ENCODE assay signal across 9 cellular contexts in the genomic region with DNA sequence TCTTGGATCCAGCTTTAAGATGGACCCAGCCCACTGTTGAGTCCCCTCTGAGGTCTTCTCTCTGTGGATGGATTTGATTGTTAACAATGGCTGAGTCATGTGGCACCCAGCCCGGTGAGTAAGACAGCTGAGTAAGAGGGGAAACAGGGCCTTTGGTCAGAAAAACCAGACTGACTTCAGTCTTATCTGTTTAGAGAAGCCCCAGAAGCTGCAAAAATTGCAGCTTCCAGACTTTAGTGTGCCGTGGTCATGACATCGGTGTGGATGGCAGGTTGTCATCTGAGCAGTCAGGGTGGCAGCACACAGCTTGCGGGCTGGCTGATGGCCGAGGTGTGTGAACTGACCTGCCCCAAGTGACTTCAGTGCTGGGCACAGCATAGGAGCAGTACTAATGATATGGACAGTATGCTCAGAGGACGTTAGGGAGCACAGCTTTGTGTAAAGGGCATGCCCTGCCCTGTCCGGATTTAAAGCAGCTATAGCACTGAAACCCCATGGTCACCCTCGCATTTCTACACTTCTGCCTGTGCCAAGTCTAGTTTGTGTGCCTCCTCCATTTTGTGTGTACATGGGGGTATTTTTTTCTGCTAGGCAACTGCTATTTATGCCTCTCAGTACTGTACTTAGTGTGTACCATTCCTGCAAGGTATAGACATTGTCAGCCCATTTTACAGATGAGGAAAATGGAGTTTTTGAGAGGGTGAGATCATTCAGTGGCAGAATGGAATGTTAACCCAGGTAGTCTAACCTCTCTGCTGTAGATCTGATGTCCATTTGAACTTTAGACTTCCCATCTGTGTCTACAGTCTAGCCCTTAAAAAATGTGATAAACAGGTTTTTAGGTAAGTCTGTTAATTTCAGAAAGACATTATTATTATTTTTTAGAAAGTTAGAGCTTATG. TPM values are rescaled to one million over a fixed set of nuclear protein-coding genes. Genes with fewer than 3 reads are reported as not detected.
DNase-seq lines count a peak whose midpoint lies in the region; ATAC-seq and TF ChIP-seq lines count a peak whose summit lies in the region.
"Had no signal": no experiment of that assay in that cellular context is flagged by ENCODE, and none has a peak within 500 bp of the region (broad histone marks: within the 10 kb centered on the region; RNA-seq: fewer than 3 reads in every experiment).

No MANE protein-coding gene starts in this region.

- peak overlapping the region; percentile 26 for H3K9ac ChIP-seq in HUES6 (ENCODE audit: low read length)

- H3K27me3 Mint-ChIP-seq in activated naive CD8-positive, alpha-beta T cell treated with anti-CD3 and anti-CD28 coated beads for 36 hours, result no peaks in the 10 kb centered on the region
- H3K27me3 Mint-ChIP-seq: naive B cell had no signal

- H3K4me1 ChIP-seq in HUES6 (ENCODE audit: control insufficient read depth, insufficient read depth, low read length), result peaks cover 49% of the 10 kb centered on the region

- no peak overlapping the region for H3K27ac Mint-ChIP-seq in activated naive CD8-positive, alpha-beta T cell treated with anti-CD3 and anti-CD28 coated beads for 36 hours

- in situ Hi-C loops in Caki2 (cut with HindIII; ENCODE audit: low pct_unique_long_range_greater_than_20kb, low sequenced_read_pairs), result no loop called here

- no peaks in the 10 kb centered on the region for H3K27me3 ChIP-seq in HUES6 (ENCODE audit: control insufficient read depth, insufficient read depth, low read length)

- no peaks in the 10 kb centered on the region for H3K36me3 ChIP-seq in HUES6 (ENCODE audit: control insufficient read depth, insufficient read depth, low read length)

- H3K36me3 Mint-ChIP-seq in activated naive CD8-positive, alpha-beta T cell treated with anti-CD3 and anti-CD28 coated beads for 36 hours, result no peaks in the 10 kb centered on the region
- H3K36me3 Mint-ChIP-seq: naive B cell had no signal

- H3K9me3 ChIP-seq in HUES6 (ENCODE audit: control insufficient read depth, insufficient read depth, low read depth, low read length), result no peaks in the 10 kb centered on the region

- no peak for TF ChIP-seq CTCF in retinal pigment epithelial cell (conservative IDR thresholded peaks at IDR 0.05; ENCODE audit: low read depth, low read length)

- peak; percentile 91 for DNase-seq in Caki2 (ENCODE audit: low read depth)
- peak; percentile 15 for DNase-seq in activated naive CD8-positive, alpha-beta T cell treated with anti-CD3 and anti-CD28 coated beads for 36 hours
- DNase-seq in left cardiac atrium, result peak; percentile 93
- peak; percentile 87 for DNase-seq in retinal pigment epithelial cell (ENCODE audit: low read depth)
- no peak for DNase-seq in NCI-H128 (lab: John Stamatoyannopoulos, UW; ENCODE audit: unreplicated experiment)
- DNase-seq in NCI-H1417 (lab: John Stamatoyannopoulos, UW), result no peak
- DNase-seq: naive B cell had no signal

- H3K4me3 ChIP-seq in HUES6 (ENCODE audit: low read depth, low read length) (no peak overlapping the region), retinal pigment epithelial cell (ENCODE audit: low read length) (no peak overlapping the region)

- intact Hi-C loops in left cardiac atrium (cut with DNase I), result no loop called here

- ATAC-seq in left cardiac atrium (peak; percentile 75 to 90), GM18517 (IDR thresholded peaks at IDR 0.05; ENCODE audit: unreplicated experiment) (no peak)

- H3K4me3 Mint-ChIP-seq in activated naive CD8-positive, alpha-beta T cell treated with anti-CD3 and anti-CD28 coated beads for 36 hours, result no peak overlapping the region
- H3K4me3 Mint-ChIP-seq: naive B cell had no signal

- H3K27ac ChIP-seq in HUES6 (ENCODE audit: low read depth, low read length), result peak overlapping the region; percentile 22; the same call in 1 of the 2 replicates

- H3K4me1 Mint-ChIP-seq in activated naive CD8-positive, alpha-beta T cell treated with anti-CD3 and anti-CD28 coated beads for 36 hours, result peaks cover 37% of the 10 kb centered on the region

- H3K9me3 Mint-ChIP-seq in activated naive CD8-positive, alpha-beta T cell treated with anti-CD3 and anti-CD28 coated beads for 36 hours, result no peaks in the 10 kb centered on the region

RNA-seq across cellular contexts. Expression of gene FLNB, which starts 44.4 kb away (rescaled TPM):
- 173 and 197 TPM in 2 replicates for total RNA-seq in Caki2 (2014; rRNA removed; shearing (Covaris generic); ENCODE audit: low replicate concordance)
- 10 to 100 TPM; 23.2 to 27.4 TPM for total RNA-seq in activated naive CD8-positive, alpha-beta T cell treated with anti-CD3 and anti-CD28 coated beads for 36 hours
- total RNA-seq in left cardiac atrium, result 10 to 100 TPM; 28.0 to 94.4 TPM

Comparison
In these comparisons a context has a peak if more than half of its experiments do, and no peak if none do; other contexts are left out.
1. DNase-seq: peak in Caki2 (single experiment), activated naive CD8-positive, alpha-beta T cell treated with anti-CD3 and anti-CD28 coated beads for 36 hours (single experiment), left cardiac atrium (single experiment) and retinal pigment epithelial cell (single experiment); none in NCI-H128 (single experiment) and NCI-H1417 (0 of 3).